In the genomic region with DNA sequence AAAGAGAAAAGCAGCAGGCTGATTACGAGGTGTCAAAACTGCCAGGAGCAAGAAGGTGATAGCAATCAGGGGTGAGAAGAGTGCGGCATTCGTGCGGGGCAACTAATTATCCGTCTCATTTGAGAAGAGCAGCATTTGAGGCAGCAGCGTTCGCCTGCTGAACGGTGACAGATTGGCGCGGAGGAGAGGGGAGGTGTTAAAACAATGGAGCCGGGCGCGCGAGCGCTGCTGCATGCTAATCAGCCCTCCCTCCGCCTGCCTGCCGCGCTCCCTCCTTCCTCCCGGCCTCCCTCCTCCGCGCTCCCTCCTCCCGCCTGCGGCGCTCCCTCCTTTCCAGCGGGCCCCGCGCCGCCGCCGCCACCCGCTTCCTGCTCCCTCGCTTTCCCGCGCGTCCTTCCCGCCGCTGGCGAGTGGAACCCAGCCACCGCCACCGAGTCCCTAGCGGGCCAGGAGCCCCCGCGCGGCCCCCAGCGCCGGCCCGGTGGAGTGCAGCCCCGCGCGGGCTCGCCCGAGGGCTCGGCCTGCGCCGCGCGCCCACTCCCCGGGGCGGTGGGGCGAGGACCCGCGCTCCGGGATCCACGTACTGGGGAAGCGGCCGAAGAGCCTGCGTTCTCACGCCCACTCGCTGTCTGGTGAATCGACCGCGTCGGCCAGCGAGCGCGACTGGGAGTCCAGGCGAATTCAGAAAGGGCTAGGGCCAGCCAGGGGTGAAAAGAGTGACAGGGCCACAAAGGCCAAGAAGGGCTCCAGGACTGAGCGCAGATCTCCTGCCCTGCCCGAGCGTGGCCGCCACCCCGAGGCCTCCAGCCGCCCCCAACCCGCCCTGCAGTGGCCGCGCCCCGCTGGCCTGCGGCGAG, we compare ENCODE assay signal across 8 cellular contexts.
A peak's percentile ranks its signal among the peaks of the same experiment; 100 is the strongest.
DNase-seq lines count a peak whose midpoint lies in the region; ATAC-seq and TF ChIP-seq lines count a peak whose summit lies in the region.

No MANE protein-coding gene starts in this region.

- peak overlapping the region; percentile 80 for H3K4me3 Mint-ChIP-seq in activated CD4-positive, alpha-beta T cell treated with anti-CD3 and anti-CD28 coated beads, Interleukin-2, amount 10 ng/mL, durations not matched to agents 7 days and 5 days

- DNase-seq in DMS79 (lab: John Stamatoyannopoulos, UW) (peak; percentile 18), NB4 (ENCODE audit: low read depth) (peak; percentile 8), dedifferentiated amniotic fluid mesenchymal stem cell (ENCODE audit: extremely low spot score) (peak; percentile 25), left colon (peak; percentile 62 to 75), DMS114 treated with DMSO at 0.1 percent for 48 hours (lab: John Stamatoyannopoulos, UW; ENCODE audit: unreplicated experiment) (no peak)
- DNase-seq in activated CD4-positive, alpha-beta T cell treated with anti-CD3 and anti-CD28 coated beads, Interleukin-2, amount 10 ng/mL, durations not matched to agents 7 days and 5 days: peak; percentile 68
- DNase-seq in stimulated activated CD4-positive, alpha-beta T cell treated with anti-CD3 and anti-CD28 coated beads, Interleukin-15, amount 100 ng/mL, for 1 hour (ENCODE audit: low read depth in 1 of 2, low spot score in 1 of 2): peak; percentile 24 to 47

- intact Hi-C loops in left colon (cut with DNase I, micrococcal nuclease): no loop called here

- peaks cover 41% of the 10 kb centered on the region for H3K4me1 Mint-ChIP-seq in activated CD4-positive, alpha-beta T cell treated with anti-CD3 and anti-CD28 coated beads, Interleukin-2, amount 10 ng/mL, durations not matched to agents 7 days and 5 days

- H3K27me3 Mint-ChIP-seq in activated CD4-positive, alpha-beta T cell treated with anti-CD3 and anti-CD28 coated beads, Interleukin-2, amount 10 ng/mL, durations not matched to agents 7 days and 5 days: peaks cover 2% of the 10 kb centered on the region

- CTCF ChIA-PET in activated CD4-positive, alpha-beta T cell treated with anti-CD3 and anti-CD28 coated beads, Interleukin-2, amount 10 ng/mL, durations not matched to agents 7 days and 5 days (lab: Charles Lee): interaction anchor here (1.0 to 1.8 kb wide), 4 partner anchors 8 to 779 kb away, joined by 3 to 6 read pairs (median 3); no protein-coding TSS in a partner anchor

- H3K27ac Mint-ChIP-seq in activated CD4-positive, alpha-beta T cell treated with anti-CD3 and anti-CD28 coated beads, Interleukin-2, amount 10 ng/mL, durations not matched to agents 7 days and 5 days: peak overlapping the region; percentile 68

- TF ChIP-seq POLR2A in NB4 (IDR thresholded peaks at IDR 0.05; ENCODE audit: extremely low read depth, insufficient read length): no peak

- no peaks in the 10 kb centered on the region for H3K9me3 Mint-ChIP-seq in activated CD4-positive, alpha-beta T cell treated with anti-CD3 and anti-CD28 coated beads, Interleukin-2, amount 10 ng/mL, durations not matched to agents 7 days and 5 days

- peaks cover 13% of the 10 kb centered on the region for H3K36me3 Mint-ChIP-seq in activated CD4-positive, alpha-beta T cell treated with anti-CD3 and anti-CD28 coated beads, Interleukin-2, amount 10 ng/mL, durations not matched to agents 7 days and 5 days (ENCODE audit: low read depth)

- TF ChIP-seq CTCF in NB4 (IDR thresholded peaks at IDR 0.05; ENCODE audit: low read depth, low read length): no peak

- POLR2A ChIA-PET in activated CD4-positive, alpha-beta T cell treated with anti-CD3 and anti-CD28 coated beads, Interleukin-2, amount 10 ng/mL, durations not matched to agents 7 days and 5 days (lab: Charles Lee): no interaction called here

- ATAC-seq in GM21619 (IDR thresholded peaks at IDR 0.05; ENCODE audit: unreplicated experiment) (peak; percentile 23), left colon (peak; percentile 79)

- no peak overlapping the region for H3K4me3 ChIP-seq in NB4 (ENCODE audit: low read depth, low read length)
